Comparison of ENCODE assay signal across 1 cellular context in the genomic region with DNA sequence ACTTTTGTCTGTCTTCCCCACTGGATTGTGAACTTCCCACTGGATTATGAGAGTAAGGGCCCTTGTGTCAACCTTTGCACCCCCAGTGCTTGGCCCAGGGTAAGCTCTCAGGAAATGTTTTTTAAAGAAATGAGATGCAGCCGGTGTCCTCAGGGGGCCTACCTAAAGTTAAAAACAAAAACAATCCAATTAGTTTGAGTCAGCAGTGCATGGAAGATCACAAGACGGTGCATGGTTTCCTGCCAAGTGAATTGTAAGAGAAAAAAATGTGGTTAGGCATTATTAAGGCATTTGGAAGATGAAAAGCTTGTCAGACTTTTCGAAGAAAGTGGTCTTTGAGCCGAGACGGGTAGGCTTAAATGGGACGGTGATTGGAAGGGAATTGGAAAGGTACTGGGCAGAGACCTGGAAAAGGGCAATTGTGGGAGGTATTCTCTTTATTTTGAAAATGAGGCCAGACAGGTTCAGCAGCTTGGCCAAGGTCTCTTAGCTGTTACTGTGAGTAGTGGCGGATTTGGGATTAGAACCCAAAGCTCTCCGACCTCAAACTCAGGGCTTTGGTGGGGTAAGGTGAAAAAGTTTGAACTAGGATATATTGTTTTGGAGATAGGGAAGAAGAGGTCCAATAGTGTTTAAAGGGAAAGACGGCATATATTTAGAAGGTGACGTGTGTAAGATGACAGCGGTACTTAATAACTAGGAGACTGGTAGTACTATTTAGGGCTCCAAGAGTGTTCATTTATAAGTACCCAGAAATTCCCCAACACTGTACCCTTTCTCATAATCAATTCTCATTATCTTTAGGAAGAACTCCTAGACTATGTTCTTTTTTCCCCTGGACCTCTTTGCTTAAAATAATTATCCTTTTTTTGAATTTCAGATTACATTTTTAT.
TF ChIP-seq lines count a peak whose summit lies in the region.

No MANE protein-coding gene starts in this region.

TF ChIP-seq in K562, 482 proteins besides CTCF, POLR2A, EP300 and RAD21 (continued from another document):
- TF ChIP-seq, protein P1, sequence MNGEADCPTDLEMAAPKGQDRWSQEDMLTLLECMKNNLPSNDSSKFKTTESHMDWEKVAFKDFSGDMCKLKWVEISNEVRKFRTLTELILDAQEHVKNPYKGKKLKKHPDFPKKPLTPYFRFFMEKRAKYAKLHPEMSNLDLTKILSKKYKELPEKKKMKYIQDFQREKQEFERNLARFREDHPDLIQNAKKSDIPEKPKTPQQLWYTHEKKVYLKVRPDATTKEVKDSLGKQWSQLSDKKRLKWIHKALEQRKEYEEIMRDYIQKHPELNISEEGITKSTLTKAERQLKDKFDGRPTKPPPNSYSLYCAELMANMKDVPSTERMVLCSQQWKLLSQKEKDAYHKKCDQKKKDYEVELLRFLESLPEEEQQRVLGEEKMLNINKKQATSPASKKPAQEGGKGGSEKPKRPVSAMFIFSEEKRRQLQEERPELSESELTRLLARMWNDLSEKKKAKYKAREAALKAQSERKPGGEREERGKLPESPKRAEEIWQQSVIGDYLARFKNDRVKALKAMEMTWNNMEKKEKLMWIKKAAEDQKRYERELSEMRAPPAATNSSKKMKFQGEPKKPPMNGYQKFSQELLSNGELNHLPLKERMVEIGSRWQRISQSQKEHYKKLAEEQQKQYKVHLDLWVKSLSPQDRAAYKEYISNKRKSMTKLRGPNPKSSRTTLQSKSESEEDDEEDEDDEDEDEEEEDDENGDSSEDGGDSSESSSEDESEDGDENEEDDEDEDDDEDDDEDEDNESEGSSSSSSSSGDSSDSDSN (IDR thresholded peaks at IDR 0.05; ENCODE audit: borderline replicate concordance in 1 of 2, low read depth in 2 of 2, low read length in 2 of 2): no peak
- no peak for TF ChIP-seq ZNF436 (CRISPR knock-in tag; IDR thresholded peaks at IDR 0.05)
- peak; percentile 40; the same call in 1 of the 2 replicates for TF ChIP-seq MAFG (tag; conservative IDR thresholded peaks at IDR 0.05)
- TF ChIP-seq, protein P2, sequence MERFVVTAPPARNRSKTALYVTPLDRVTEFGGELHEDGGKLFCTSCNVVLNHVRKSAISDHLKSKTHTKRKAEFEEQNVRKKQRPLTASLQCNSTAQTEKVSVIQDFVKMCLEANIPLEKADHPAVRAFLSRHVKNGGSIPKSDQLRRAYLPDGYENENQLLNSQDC (CRISPR knock-in tag; IDR thresholded peaks at IDR 0.05): no peak
- no peak for TF ChIP-seq DACH1 (IDR thresholded peaks at IDR 0.05; ENCODE audit: partially characterized antibody)
- TF ChIP-seq SMARCE1 (IDR thresholded peaks at IDR 0.05): peak; percentile 11; the same call in 1 of the 2 replicates
